Comparison of ENCODE assay signal across 9 cellular contexts in the genomic region with DNA sequence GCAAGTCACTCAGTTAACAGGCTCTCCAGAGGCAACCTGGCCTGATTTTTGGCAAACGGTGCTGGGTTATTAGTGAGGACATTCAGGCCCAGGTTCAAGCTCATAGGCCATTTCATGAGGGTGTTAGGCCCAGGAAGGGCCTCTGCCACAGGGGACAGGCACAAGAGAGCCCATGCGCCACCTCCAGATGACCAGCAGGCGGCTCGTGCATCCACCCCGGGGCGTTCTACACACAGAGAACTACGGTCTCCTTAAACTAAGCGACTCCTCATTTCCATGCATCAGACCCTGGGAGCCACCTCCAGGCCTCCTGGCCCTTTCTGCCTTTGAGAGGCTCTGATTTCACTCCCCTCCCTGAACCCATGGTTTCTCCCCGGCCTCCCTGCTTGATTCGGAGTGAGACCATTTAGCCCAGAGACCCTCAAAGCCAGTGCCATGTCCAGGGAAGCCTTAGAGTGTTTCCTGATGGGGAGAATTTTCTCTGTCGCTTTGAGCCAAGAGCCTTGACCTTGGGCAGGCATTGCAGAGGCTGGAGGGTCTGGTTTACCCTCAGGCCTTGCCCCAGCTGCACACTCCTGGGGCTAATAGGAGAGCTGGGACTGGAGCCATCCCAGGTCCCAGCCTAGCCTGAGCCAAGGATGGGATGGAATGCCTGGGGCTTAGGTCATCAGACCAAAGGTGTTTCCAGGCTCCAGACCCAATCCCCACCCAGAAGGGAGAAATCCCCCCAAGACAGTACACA.
DNase-seq lines count a peak whose midpoint lies in the region; ATAC-seq and TF ChIP-seq lines count a peak whose summit lies in the region.
"Had no signal": no experiment of that assay in that cellular context is flagged by ENCODE, and none has a peak within 500 bp of the region (broad histone marks: within the 10 kb centered on the region; RNA-seq: fewer than 3 reads in every experiment).

No MANE protein-coding gene starts in this region.

- no peaks in the 10 kb centered on the region for H3K36me3 ChIP-seq in smooth muscle cell (ENCODE audit: low read depth)

- H3K79me2 ChIP-seq in smooth muscle cell (ENCODE audit: low read depth), result no peaks in the 10 kb centered on the region

- H3K9ac ChIP-seq in smooth muscle cell (ENCODE audit: low read depth), result no peak overlapping the region

- H3F3A ChIP-seq in smooth muscle cell (ENCODE audit: low read depth), result no peaks in the 10 kb centered on the region

- H4K20me1 ChIP-seq in smooth muscle cell (ENCODE audit: low read depth), result peaks cover 11% of the 10 kb centered on the region

- no peaks in the 10 kb centered on the region for H3K4me1 ChIP-seq in smooth muscle cell (ENCODE audit: low read depth)

- H3K4me3 ChIP-seq in LNCaP clone FGC (ENCODE audit: low read depth, low read length) (no peak overlapping the region), smooth muscle cell (no peak overlapping the region)

- DNase-seq in NOMO-1 treated with DMSO at 0.1 percent for 48 hours (lab: John Stamatoyannopoulos, UW; ENCODE audit: unreplicated experiment) (peak; percentile 5), NOMO-1 treated with dmso at 0.1 percent for 144 hours (lab: John Stamatoyannopoulos, UW; ENCODE audit: unreplicated experiment) (no peak), LNCaP clone FGC (ENCODE audit: low read depth) (no peak), ecto neural progenitor cell (ENCODE audit: low spot score) (peak; percentile 73), smooth muscle cell (lab: John Stamatoyannopoulos, UW; ENCODE audit: unreplicated experiment) (no peak), NCI-H187 treated with DMSO at 0.1 percent for 48 hours (lab: John Stamatoyannopoulos, UW) (no peak), NCI-H2196 treated with DMSO at 0.1 percent for 48 hours (lab: John Stamatoyannopoulos, UW; ENCODE audit: unreplicated experiment) (no peak)
- DNase-seq: NCI-H2029 had no signal

- no peak overlapping the region for H3K27ac ChIP-seq in smooth muscle cell (ENCODE audit: low read depth)

- no peak for ATAC-seq in GM21529 (IDR thresholded peaks at IDR 0.05; ENCODE audit: unreplicated experiment)

- peaks cover 4% of the 10 kb centered on the region for H3K27me3 ChIP-seq in smooth muscle cell (ENCODE audit: low read depth)

- no peaks in the 10 kb centered on the region for H3K9me3 ChIP-seq in smooth muscle cell (replicated peaks; ENCODE audit: low read depth)

- 52% methylated on average over 11 of the region's 11 CpGs for WGBS in smooth muscle cell (ENCODE audit: low lambda C conversion rate)

- TF ChIP-seq CTCF in LNCaP clone FGC (IDR thresholded peaks at IDR 0.05; ENCODE audit: control insufficient read depth, extremely low read depth, insufficient read depth) (peak; percentile 37; the same call in 1 of the 2 replicates), smooth muscle cell (IDR thresholded peaks at IDR 0.05; ENCODE audit: borderline replicate concordance, insufficient read depth, poor library complexity, severe bottlenecking) (peak; percentile 36)

- H3K4me2 ChIP-seq in smooth muscle cell, result no peak overlapping the region

- no peak overlapping the region for H2AFZ ChIP-seq in smooth muscle cell (ENCODE audit: low read depth)

Comparison
In these comparisons a context has a peak if more than half of its experiments do, and no peak if none do; other contexts are left out.
1. DNase-seq: peak in NOMO-1 treated with DMSO at 0.1 percent for 48 hours (single experiment) and ecto neural progenitor cell (single experiment); none in NOMO-1 treated with dmso at 0.1 percent for 144 hours (single experiment), LNCaP clone FGC (single experiment), smooth muscle cell (single experiment), NCI-H187 treated with DMSO at 0.1 percent for 48 hours (single experiment) and NCI-H2196 treated with DMSO at 0.1 percent for 48 hours (single experiment).